ENCODE assay signal across 20 cellular contexts in the genomic region with DNA sequence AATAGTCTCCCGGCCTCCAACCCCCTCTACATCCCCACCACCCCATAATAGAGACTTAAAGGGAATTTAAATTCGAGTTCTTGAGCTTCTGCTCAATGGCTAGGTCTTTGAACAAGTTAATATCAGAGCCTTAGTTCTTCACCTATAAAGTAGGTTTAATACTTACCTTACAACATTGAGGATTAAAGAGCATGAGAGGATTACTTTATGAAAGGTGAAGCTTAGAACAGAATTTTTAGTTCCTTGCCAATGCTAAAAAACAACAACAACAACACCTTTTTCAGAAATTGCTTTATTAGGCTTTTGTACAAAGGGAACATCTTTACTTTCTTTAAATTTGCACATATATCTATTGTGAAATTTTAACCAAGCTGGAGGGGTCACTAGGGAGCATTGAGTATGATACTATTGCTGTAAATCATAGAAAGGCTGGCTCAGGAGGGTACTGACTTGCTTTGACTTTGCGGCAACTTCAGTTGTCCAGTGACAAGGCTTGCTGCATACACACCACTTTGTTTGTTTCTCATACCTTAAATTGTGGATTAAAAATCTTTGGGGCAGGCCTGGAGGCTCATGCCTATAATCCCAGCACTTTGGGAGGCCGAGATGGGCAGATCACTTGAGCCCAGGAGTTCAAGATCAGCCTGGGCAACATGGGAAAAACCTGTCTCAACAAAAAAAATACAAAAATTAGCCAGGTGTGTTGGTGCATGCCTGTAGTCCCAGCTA. TPM values are rescaled to one million over a fixed set of nuclear protein-coding genes. Genes with fewer than 3 reads are reported as not detected.
A peak's percentile ranks its signal among the peaks of the same experiment; 100 is the strongest.
DNase-seq lines count a peak whose midpoint lies in the region; ATAC-seq and TF ChIP-seq lines count a peak whose summit lies in the region.
"Had no signal": no experiment of that assay in that cellular context is flagged by ENCODE, and none has a peak within 500 bp of the region (broad histone marks: within the 10 kb centered on the region; RNA-seq: fewer than 3 reads in every experiment).

No MANE protein-coding gene starts in this region.

- no peak overlapping the region for H2AK5ac ChIP-seq in IMR-90 (ENCODE audit: low read depth, low read length)

- H3K27ac ChIP-seq in IMR-90 (ENCODE audit: insufficient read depth, low read length) = no peak overlapping the region
- H3K27ac ChIP-seq: lower lobe of right lung, psoas muscle had no signal

- no peak overlapping the region for H3K4me3 ChIP-seq in IMR-90 (ENCODE audit: insufficient read depth, low read depth, low read length)
- no peak overlapping the region for H3K4me3 ChIP-seq in Caco-2 (ENCODE audit: low read depth, low read length)
- H3K4me3 ChIP-seq: body of pancreas, lower lobe of right lung, psoas muscle had no signal

- no peak for TF ChIP-seq RAD21 in IMR-90 (IDR thresholded peaks at IDR 0.05; ENCODE audit: low read length)

- H3K18ac ChIP-seq in IMR-90 (ENCODE audit: low read depth, low read length) = no peak overlapping the region

- H4K5ac ChIP-seq in IMR-90 (ENCODE audit: low read depth, low read length) = no peak overlapping the region

- in situ Hi-C loops in IMR-90 (cut with MboI; ENCODE audit: low sequenced_read_pairs) = no loop called here

- H3K4me1 ChIP-seq in IMR-90 (ENCODE audit: control insufficient read depth, insufficient read depth, low read length) (peaks cover 9% of the 10 kb centered on the region), Caco-2 (peaks cover 51% of the 10 kb centered on the region)

- H3K56ac ChIP-seq in IMR-90 (ENCODE audit: extremely low read depth, insufficient read depth, low read length) = no peak overlapping the region

- CTCF ChIA-PET in IMR-90 (lab: Yijun Ruan, JAX) = interaction anchor here (1.3 to 1.4 kb wide), 2 partner anchors 12 to 48 kb away, joined by 4 to 5 read pairs; no protein-coding TSS in a partner anchor
- CTCF ChIA-PET in Caco-2 (lab: Charles Lee) = interaction anchor here (0.9 to 1.8 kb wide), 2 partner anchors 47 to 53 kb away, joined by 3 to 16 read pairs; no protein-coding TSS in a partner anchor

- peak overlapping the region; percentile 69 for H3K27ac Mint-ChIP-seq in activated T-cell treated with anti-CD3 and anti-CD28 coated beads, Interleukin-2, amount 50 U/mL, for 72 hours
- peak overlapping the region; percentile 38 to 70 for H3K27ac Mint-ChIP-seq in activated naive CD4-positive, alpha-beta T cell treated with anti-CD3 and anti-CD28 coated beads, Interleukin-2, amount 50 U/mL, for 72 hours
- H3K27ac Mint-ChIP-seq in progenitor cell of endocrine pancreas (peak overlapping the region; percentile 73), Caco-2 (ENCODE audit: unreplicated experiment) (no peak overlapping the region)
- H3K27ac Mint-ChIP-seq: T-helper 17 cell had no signal

- H3K36me3 Mint-ChIP-seq in activated T-cell treated with anti-CD3 and anti-CD28 coated beads, Interleukin-2, amount 50 U/mL, for 72 hours (ENCODE audit: insufficient read depth in 2 of 2) = peaks cover 8 to 17% of the 10 kb centered on the region in 2 donors
- peaks cover 31% of the 10 kb centered on the region for H3K36me3 Mint-ChIP-seq in activated T-cell treated with anti-CD3 and anti-CD28 coated beads, Interleukin-2, amount 50 U/mL, for 4 hours (ENCODE audit: insufficient read depth)
- H3K36me3 Mint-ChIP-seq in activated naive CD4-positive, alpha-beta T cell treated with anti-CD3 and anti-CD28 coated beads, Interleukin-2, amount 50 U/mL, for 72 hours = peaks cover 0 to 60% of the 10 kb centered on the region in 2 donors
- H3K36me3 Mint-ChIP-seq in progenitor cell of endocrine pancreas (ENCODE audit: insufficient read depth) = peaks cover 14% of the 10 kb centered on the region
- H3K36me3 Mint-ChIP-seq in Caco-2 (ENCODE audit: insufficient read depth, unreplicated experiment) = peaks cover 66% of the 10 kb centered on the region

- POLR2A ChIA-PET in IMR-90 (lab: Charles Lee; ENCODE audit: unreplicated experiment) (no interaction called here), Caco-2 (lab: Charles Lee) (interaction anchor here (1.5 kb wide), 1 partner anchor 21 kb away, joined by 3 read pairs; no protein-coding TSS in a partner anchor)

- H3K4me1 Mint-ChIP-seq in activated T-cell treated with anti-CD3 and anti-CD28 coated beads, Interleukin-2, amount 50 U/mL, for 72 hours (ENCODE audit: low read depth) = peaks cover 91% of the 10 kb centered on the region
- H3K4me1 Mint-ChIP-seq in activated T-cell treated with anti-CD3 and anti-CD28 coated beads, Interleukin-2, amount 50 U/mL, for 4 hours (ENCODE audit: low read depth) = peaks cover 87% of the 10 kb centered on the region
- peaks cover 21% of the 10 kb centered on the region for H3K4me1 Mint-ChIP-seq in progenitor cell of endocrine pancreas (ENCODE audit: low read depth)
- H3K4me1 Mint-ChIP-seq in Caco-2 (ENCODE audit: low read depth, unreplicated experiment) = peaks cover 35% of the 10 kb centered on the region

- no peaks in the 10 kb centered on the region for H3K9me3 Mint-ChIP-seq in activated T-cell treated with anti-CD3 and anti-CD28 coated beads, Interleukin-2, amount 50 U/mL, for 72 hours
- no peaks in the 10 kb centered on the region for H3K9me3 Mint-ChIP-seq in activated T-cell treated with anti-CD3 and anti-CD28 coated beads, Interleukin-2, amount 50 U/mL, for 4 hours
- peaks cover 0 to 4% of the 10 kb centered on the region in 2 donors for H3K9me3 Mint-ChIP-seq in activated naive CD4-positive, alpha-beta T cell treated with anti-CD3 and anti-CD28 coated beads, Interleukin-2, amount 50 U/mL, for 72 hours
- H3K9me3 Mint-ChIP-seq in progenitor cell of endocrine pancreas (ENCODE audit: low read depth) = no peaks in the 10 kb centered on the region
- no peaks in the 10 kb centered on the region for H3K9me3 Mint-ChIP-seq in Caco-2 (ENCODE audit: unreplicated experiment)

- no peak overlapping the region for H2BK20ac ChIP-seq in IMR-90 (ENCODE audit: low read depth, low read length)

- H2BK15ac ChIP-seq in IMR-90 (ENCODE audit: low read depth, low read length) = no peak overlapping the region

- H3K4ac ChIP-seq in IMR-90 (ENCODE audit: low read depth, low read length) = no peak overlapping the region

- no peak overlapping the region for H3K23ac ChIP-seq in IMR-90 (ENCODE audit: low read depth, low read length)

- no peak overlapping the region for H4K8ac ChIP-seq in IMR-90 (ENCODE audit: low read depth in 2 of 2, low read length in 2 of 2)

- TF ChIP-seq POLR2A in IMR-90 (IDR thresholded peaks at IDR 0.05; ENCODE audit: low read depth, low read length) = no peak

- H3K4me2 ChIP-seq in IMR-90 (ENCODE audit: low read depth, low read length) = no peak overlapping the region
- H3K4me2 ChIP-seq: SK-N-SH had no signal

- no peak overlapping the region for H3K9ac ChIP-seq in IMR-90 (ENCODE audit: low read depth, low read length)
- H3K9ac ChIP-seq: SK-N-SH had no signal

- no peak overlapping the region for H2AK9ac ChIP-seq in IMR-90 (replicated peaks; ENCODE audit: low read depth, low read length, poor library complexity)

- intact Hi-C loops in IMR-90 (cut with micrococcal nuclease) = no loop called here
- intact Hi-C loops in Caco-2 (cut with micrococcal nuclease; ENCODE audit: unreplicated experiment) = loop anchor here (1.0 kb wide), 1 partner anchor 8 kb away; no protein-coding TSS in a partner anchor

- no peak overlapping the region for H2BK120ac ChIP-seq in IMR-90 (ENCODE audit: low read depth, low read length)

- no CpG with 5 or more reads among the region's 4 CpGs for WGBS in IMR-90 (ENCODE audit: extremely low coverage in 2 of 2, insufficient read length in 1 of 2), 2 experiments

- BruUV-seq in IMR-90 (replicated peaks; lab: Mats Ljungman, UMichigan) (no TSS peak), Caco-2 (replicated peaks; lab: Mats Ljungman, UMichigan) (no TSS peak)

- peaks cover 12% of the 10 kb centered on the region for H3K9me1 ChIP-seq in IMR-90 (ENCODE audit: insufficient read depth, low read length)

- peaks cover 0 to 60% of the 10 kb centered on the region in 2 experiments; a peak in 2 of 4 replicates for H3K79me1 ChIP-seq in IMR-90 (ENCODE audit: low read depth in 1 of 2, low read length in 2 of 2)

- no peak overlapping the region; the same call in 1 of the 2 replicates for H3K14ac ChIP-seq in IMR-90 (replicated peaks; ENCODE audit: low read depth, low read length)

- no peak for ATAC-seq in activated T-cell treated with anti-CD3 and anti-CD28 coated beads, Interleukin-2, amount 50 U/mL, for 72 hours (replicated peaks in 1 of 2)
- no peak for ATAC-seq in activated T-cell treated with anti-CD3 and anti-CD28 coated beads, Interleukin-2, amount 50 U/mL, for 4 hours
- ATAC-seq in IMR-90 (ENCODE audit: low read depth) = no peak
- ATAC-seq in activated naive CD4-positive, alpha-beta T cell treated with anti-CD3 and anti-CD28 coated beads, Interleukin-2, amount 50 U/mL, for 72 hours = no peak
- no peak for ATAC-seq in GM18861 (IDR thresholded peaks at IDR 0.05; ENCODE audit: unreplicated experiment)
- ATAC-seq: body of pancreas, psoas muscle, T-helper 17 cell had no signal

- H3K27me3 Mint-ChIP-seq in activated T-cell treated with anti-CD3 and anti-CD28 coated beads, Interleukin-2, amount 50 U/mL, for 72 hours (ENCODE audit: low read depth) = no peaks in the 10 kb centered on the region
- no peaks in the 10 kb centered on the region for H3K27me3 Mint-ChIP-seq in activated T-cell treated with anti-CD3 and anti-CD28 coated beads, Interleukin-2, amount 50 U/mL, for 4 hours (ENCODE audit: low read depth)
- H3K27me3 Mint-ChIP-seq in progenitor cell of endocrine pancreas (no peaks in the 10 kb centered on the region), Caco-2 (ENCODE audit: insufficient read depth, unreplicated experiment) (no peaks in the 10 kb centered on the region)
- H3K27me3 Mint-ChIP-seq: T-helper 17 cell had no signal

- H3K36me3 ChIP-seq in IMR-90 (ENCODE audit: control insufficient read depth, insufficient read depth, low read length) (peaks cover 7% of the 10 kb centered on the region), Caco-2 (ENCODE audit: control insufficient read depth, insufficient read depth, low read length) (peaks cover 4% of the 10 kb centered on the region; the same call in 1 of the 2 replicates)
- H3K36me3 ChIP-seq: lower lobe of right lung had no signal

- TF ChIP-seq CTCF in IMR-90 (conservative IDR thresholded peaks at IDR 0.05; ENCODE audit: low read depth, low read length) (no peak), progenitor cell of endocrine pancreas (IDR thresholded peaks at IDR 0.05; ENCODE audit: unreplicated experiment) (no peak), Caco-2 (IDR thresholded peaks at IDR 0.05; ENCODE audit: insufficient read depth in 1 of 2, low read depth in 1 of 2, low read length in 1 of 2, severe bottlenecking in 1 of 2, unreplicated experiment in 1 of 2) (no peak)

- peaks cover 84% of the 10 kb centered on the region for H4K20me1 ChIP-seq in IMR-90 (ENCODE audit: insufficient read depth, low read length)

- H2BK5ac ChIP-seq in IMR-90 (ENCODE audit: low read depth, low read length, poor library complexity, severe bottlenecking) = no peak overlapping the region

- dilution Hi-C loops in IMR-90 (cut with HindIII; ENCODE audit: low sequenced_read_pairs, unreplicated experiment) = no loop called here

- H3K27me3 ChIP-seq in IMR-90 (ENCODE audit: control insufficient read depth, insufficient read depth, low read length) (no peaks in the 10 kb centered on the region), Caco-2 (replicated peaks; ENCODE audit: control insufficient read depth, insufficient read depth, low read length) (no peaks in the 10 kb centered on the region)
- H3K27me3 ChIP-seq: body of pancreas had no signal

- DNase-seq in activated T-cell treated with anti-CD3 and anti-CD28 coated beads, Interleukin-2, amount 50 U/mL, for 72 hours = no peak
- DNase-seq in activated T-cell treated with anti-CD3 and anti-CD28 coated beads, Interleukin-2, amount 50 U/mL, for 4 hours = no peak
- no peak for DNase-seq in IMR-90
- DNase-seq in activated naive CD4-positive, alpha-beta T cell treated with anti-CD3 and anti-CD28 coated beads, Interleukin-2, amount 50 U/mL, for 72 hours (ENCODE audit: low spot score in 2 of 2) = no peak
- DNase-seq in progenitor cell of endocrine pancreas (ENCODE audit: low spot score, unreplicated experiment) = no peak
- no peak for DNase-seq in NCI-H82 (lab: John Stamatoyannopoulos, UW)
- no peak for DNase-seq in Caco-2
- DNase-seq: ACHN; activated CD4-positive, alpha-beta T cell treated with anti-CD3 and anti-CD28 coated beads for 48 hours; activated T-cell treated with anti-CD3 and anti-CD28 coated beads for 4 hours; body of pancreas; glutamatergic neuron; lower lobe of right lung; NCI-H1048; NCI-H1930; NCI-H69; psoas muscle; SK-N-SH; T-helper 17 cell had no signal

- H4K91ac ChIP-seq in IMR-90 (ENCODE audit: insufficient read depth, low read depth, low read length) = no peak overlapping the region

- no peak overlapping the region for H2AFZ ChIP-seq in IMR-90 (replicated peaks; ENCODE audit: low read length, poor library complexity)

- H3K4me3 Mint-ChIP-seq in activated T-cell treated with anti-CD3 and anti-CD28 coated beads, Interleukin-2, amount 50 U/mL, for 72 hours = peak overlapping the region; percentile 4 to 67
- no peak overlapping the region for H3K4me3 Mint-ChIP-seq in activated T-cell treated with anti-CD3 and anti-CD28 coated beads, Interleukin-2, amount 50 U/mL, for 4 hours
- H3K4me3 Mint-ChIP-seq in progenitor cell of endocrine pancreas (ENCODE audit: low read depth) (no peak overlapping the region), Caco-2 (ENCODE audit: unreplicated experiment) (no peak overlapping the region)
- H3K4me3 Mint-ChIP-seq: T-helper 17 cell had no signal

- no peaks in the 10 kb centered on the region for H3K9me3 ChIP-seq in IMR-90 (ENCODE audit: control insufficient read depth, insufficient read depth, low read length)
- H3K9me3 ChIP-seq in Caco-2 = no peaks in the 10 kb centered on the region
- H3K9me3 ChIP-seq: body of pancreas, lower lobe of right lung, psoas muscle, SK-N-SH had no signal

RNA-seq across cellular contexts. Expression of a gene that starts 9.7 kb away (rescaled TPM):
- 10 to 100 TPM; 78.7 to 86.1 TPM for total RNA-seq in activated T-cell treated with anti-CD3 and anti-CD28 coated beads, Interleukin-2, amount 50 U/mL, for 72 hours
- 100 to 1,000 TPM; 117 to 131 (median 121) TPM for total RNA-seq in activated T-cell treated with anti-CD3 and anti-CD28 coated beads, Interleukin-2, amount 50 U/mL, for 4 hours
- 14.0 and 20.8 TPM in 2 replicates for total RNA-seq in IMR-90 (2012; rRNA removed)
- 14.7 and 21.5 TPM in 2 replicates for polyA plus RNA-seq in IMR-90 (2012; rRNA removed)
- polyA plus RNA-seq in IMR-90 (2012; cell fraction: cytosol; rRNA removed) = 3.9 and 6.4 TPM in 2 replicates
- polyA plus RNA-seq in IMR-90 (2012; cell fraction: nucleus; rRNA removed; ENCODE audit: low replicate concordance) = 3.2 and 18.6 TPM in 2 replicates
- 10 to 100 TPM; 62.4 to 98.9 TPM for total RNA-seq in activated naive CD4-positive, alpha-beta T cell treated with anti-CD3 and anti-CD28 coated beads, Interleukin-2, amount 50 U/mL, for 72 hours
- 86.7 and 90.8 TPM in 2 replicates for total RNA-seq in progenitor cell of endocrine pancreas
- total RNA-seq in Caco-2 (2022) = 142 and 144 TPM in 2 replicates

Comparison
In these comparisons a context has a peak if more than half of its experiments do, and no peak if none do; other contexts are left out.
1. H3K4me3 Mint-ChIP-seq: peak in activated T-cell treated with anti-CD3 and anti-CD28 coated beads, Interleukin-2, amount 50 U/mL, for 72 hours (2 of 2); none in activated T-cell treated with anti-CD3 and anti-CD28 coated beads, Interleukin-2, amount 50 U/mL, for 4 hours (single experiment), progenitor cell of endocrine pancreas (single experiment) and Caco-2 (single experiment).